24 cellular contexts compared by ENCODE assay signal in genomic region chr2:26649992-26650712, GRCh38. TPM values are rescaled to one million over a fixed set of nuclear protein-coding genes. Genes with fewer than 3 reads are reported as not detected.
DNase-seq lines count a peak whose midpoint lies in the region; ATAC-seq, FAIRE-seq and TF ChIP-seq lines count a peak whose summit lies in the region.
"Had no signal": no experiment of that assay in that cellular context is flagged by ENCODE, and none has a peak within 500 bp of the region (broad histone marks: within the 10 kb centered on the region; RNA-seq: fewer than 3 reads in every experiment).

No MANE protein-coding gene starts in this region.

- no peak overlapping the region for H3K4me2 ChIP-seq in K562 (ENCODE audit: insufficient read depth, low read length)
- H3K4me2 ChIP-seq in mesendoderm (ENCODE audit: low read length), result no peak overlapping the region
- peak overlapping the region; percentile 56 for H3K4me2 ChIP-seq in smooth muscle cell
- H3K4me2 ChIP-seq: BLaER1 had no signal

- H3K27me3 ChIP-seq in K562 (ENCODE audit: control insufficient read depth in 2 of 2, insufficient read depth in 2 of 2, low read length in 2 of 2), result peaks cover 27 to 77% of the 10 kb centered on the region in 2 experiments
- no peaks in the 10 kb centered on the region for H3K27me3 ChIP-seq in mesendoderm (ENCODE audit: insufficient read depth, low read length, poor library complexity)
- H3K27me3 ChIP-seq in smooth muscle cell (ENCODE audit: low read depth), result no peaks in the 10 kb centered on the region
- H3K27me3 ChIP-seq in tibial nerve, result no peaks in the 10 kb centered on the region
- H3K27me3 ChIP-seq: BLaER1 had no signal

- H2BK15ac ChIP-seq in mesendoderm (replicated peaks; ENCODE audit: low read depth), result no peak overlapping the region

- no peak overlapping the region for H3K56ac ChIP-seq in mesendoderm (ENCODE audit: low read length)

- FAIRE-seq in HTR-8/SVneo (lab: Jason Lieb, UNC), result peak; percentile 31
- FAIRE-seq in K562 (lab: Jason Lieb, UNC), result no peak
- FAIRE-seq in kidney (lab: Jason Lieb, UNC), result no peak
- FAIRE-seq: G401.6, islet of Langerhans had no signal

- POLR2A ChIA-PET in K562 (lab: Yijun Ruan, JAX), result interaction anchor here (1.1 to 1.8 kb wide), 2 partner anchors 13 to 16 kb away, joined by 3 to 5 read pairs; no protein-coding TSS in a partner anchor

- no peak overlapping the region for H2BK120ac ChIP-seq in mesendoderm (ENCODE audit: low read depth, low read length)

- H3K9me3 ChIP-seq in K562 (replicated peaks; ENCODE audit: control insufficient read depth, insufficient read depth, low read depth, low read length) (0 out of 2 replicates have a peak, but pooled peaks cover 2% of the 10 kb centered on the region), smooth muscle cell (replicated peaks; ENCODE audit: low read depth) (no peaks in the 10 kb centered on the region), tibial nerve (no peaks in the 10 kb centered on the region), kidney (ENCODE audit: control insufficient read depth in 1 of 2, low read length in 2 of 2) (no peaks in the 10 kb centered on the region)
- H3K9me3 ChIP-seq: BLaER1, lower lobe of right lung, prostate gland had no signal

- 3% methylated on average over 10 of the region's 12 CpGs for WGBS in K562 (ENCODE audit: insufficient coverage, low coverage, missing lambda C conversion rate)
- WGBS in mesendoderm (ENCODE audit: extremely low coverage, insufficient coverage, low lambda C conversion rate), result no CpG with 5 or more reads among the region's 12 CpGs
- 64% methylated on average over 12 of the region's 12 CpGs for WGBS in smooth muscle cell (ENCODE audit: low lambda C conversion rate)
- 73 to 80% methylated on average over 12 of the region's 12 CpGs for WGBS in tibial nerve, 2 donors

- TF ChIP-seq POLR2A in K562 (conservative IDR thresholded peaks at IDR 0.05) (no peak), tibial nerve (IDR thresholded peaks at IDR 0.05) (no peak)

- no peaks in the 10 kb centered on the region for H3K36me3 ChIP-seq in K562 (ENCODE audit: control insufficient read depth, insufficient read depth, low read length)
- no peaks in the 10 kb centered on the region for H3K36me3 ChIP-seq in mesendoderm (ENCODE audit: control insufficient read depth, insufficient read depth, low read length)
- H3K36me3 ChIP-seq in smooth muscle cell (ENCODE audit: low read depth), result no peaks in the 10 kb centered on the region
- H3K36me3 ChIP-seq in tibial nerve, result no peaks in the 10 kb centered on the region
- no peaks in the 10 kb centered on the region for H3K36me3 ChIP-seq in kidney (ENCODE audit: control insufficient read depth in 1 of 2, insufficient read depth in 2 of 2, low read length in 2 of 2)
- H3K36me3 ChIP-seq: BLaER1, lower lobe of right lung, prostate gland had no signal

- no peak for ATAC-seq in K562
- ATAC-seq in GM19035 (IDR thresholded peaks at IDR 0.05; ENCODE audit: unreplicated experiment), result no peak
- ATAC-seq: activated CD8-positive, alpha-beta T cell treated with anti-CD3 and anti-CD28 coated beads for 36 hours; lower lobe of right lung had no signal

- no peak overlapping the region for H3K18ac ChIP-seq in mesendoderm (ENCODE audit: low read length)

- BruUV-seq in K562 (replicated peaks; lab: Mats Ljungman, UMichigan), result no TSS peak

- H3K27ac ChIP-seq in K562 (ENCODE audit: extremely low read depth, low read depth, low read length) (no peak overlapping the region), mesendoderm (ENCODE audit: low read depth, low read length) (no peak overlapping the region), smooth muscle cell (ENCODE audit: low read depth) (peak overlapping the region; percentile 66), tibial nerve (no peak overlapping the region), kidney (ENCODE audit: low read depth in 2 of 2, low read length in 2 of 2) (no peak overlapping the region)
- H3K27ac ChIP-seq: BLaER1, prostate gland had no signal

- TF ChIP-seq RAD21 in K562 (CRISPR knock-in tag; conservative IDR thresholded peaks at IDR 0.05 in 1 of 2, IDR thresholded peaks at IDR 0.05 in 1 of 2), result no peak

- no peak overlapping the region for H2BK5ac ChIP-seq in mesendoderm (ENCODE audit: low read length)

- DNase-seq in HTR-8/SVneo (ENCODE audit: insufficient read length, low spot score) (no peak), K562 (ENCODE audit: extremely low read depth in 1 of 4, low spot score in 3 of 4) (no peak), mesendoderm (no peak), smooth muscle cell (lab: John Stamatoyannopoulos, UW; ENCODE audit: unreplicated experiment) (no peak), tibial nerve (ENCODE audit: low spot score in 2 of 2) (no peak), NCI-H510A treated with DMSO at 0.1 percent for 48 hours (lab: John Stamatoyannopoulos, UW) (no peak), kidney (no peak)
- DNase-seq: ACHN; activated CD4-positive, CD25-positive, alpha-beta regulatory T cell treated with anti-CD3 and anti-CD28 coated beads, Interleukin-2, amount 50 U/mL, for 72 hours; activated CD8-positive, alpha-beta T cell treated with anti-CD3 and anti-CD28 coated beads for 36 hours; activated naive CD4-positive, alpha-beta T cell; activated T-cell treated with anti-CD3 and anti-CD28 coated beads, Interleukin-2, amount 50 U/mL, for 1 hour; cerebellar nuclear complex; lower lobe of right lung; NCI-H1436; trophoblast cell had no signal

- H3K4me1 ChIP-seq in K562 (replicated peaks in 1 of 2; ENCODE audit: control insufficient read depth in 2 of 2, insufficient read depth in 2 of 2, low read length in 2 of 2) (0 out of 5 replicates have a peak, but pooled peaks cover 0 to 3% of the 10 kb centered on the region in 2 experiments), mesendoderm (ENCODE audit: control insufficient read depth, low read depth, low read length) (no peaks in the 10 kb centered on the region), smooth muscle cell (ENCODE audit: low read depth) (peaks cover 23% of the 10 kb centered on the region), tibial nerve (peaks cover 0 to 23% (median 1%) of the 10 kb centered on the region in 4 donors), kidney (ENCODE audit: control insufficient read depth in 1 of 2, insufficient read depth in 1 of 2, low read depth in 1 of 2, low read length in 2 of 2) (no peaks in the 10 kb centered on the region)
- H3K4me1 ChIP-seq: prostate gland had no signal

- no peak overlapping the region for H3K4me3 ChIP-seq in K562
- no peak overlapping the region for H3K4me3 ChIP-seq in mesendoderm (ENCODE audit: low read length)
- no peak overlapping the region for H3K4me3 ChIP-seq in smooth muscle cell
- no peak overlapping the region for H3K4me3 ChIP-seq in tibial nerve
- H3K4me3 ChIP-seq in kidney (ENCODE audit: low read length in 2 of 2), result no peak overlapping the region
- H3K4me3 ChIP-seq: BLaER1, lower lobe of right lung, prostate gland had no signal

- intact Hi-C loops in K562 (cut with micrococcal nuclease), result no loop called here
- intact Hi-C loops in kidney (cut with DNase I), result no loop called here

- H4K20me1 ChIP-seq in K562 (replicated peaks; ENCODE audit: control insufficient read depth, insufficient read depth, low read length) (no peaks in the 10 kb centered on the region), smooth muscle cell (ENCODE audit: low read depth) (no peaks in the 10 kb centered on the region)
- H4K20me1 ChIP-seq: BLaER1 had no signal

- H3K79me1 ChIP-seq in mesendoderm (ENCODE audit: low read length), result no peaks in the 10 kb centered on the region

- H3K79me2 ChIP-seq in K562 (ENCODE audit: control insufficient read depth, insufficient read depth, low read length) (no peaks in the 10 kb centered on the region), mesendoderm (ENCODE audit: control insufficient read depth, insufficient read depth, low read length) (no peaks in the 10 kb centered on the region), smooth muscle cell (ENCODE audit: low read depth) (no peaks in the 10 kb centered on the region)

- H4K8ac ChIP-seq in mesendoderm (ENCODE audit: low read depth, low read length), result no peak overlapping the region

- H2AFZ ChIP-seq in K562 (ENCODE audit: low read depth, low read length), result no peak overlapping the region
- H2AFZ ChIP-seq in smooth muscle cell (ENCODE audit: low read depth), result no peak overlapping the region

- no peak overlapping the region for H3K4ac ChIP-seq in mesendoderm (ENCODE audit: low read depth, low read length)

- peaks cover 21% of the 10 kb centered on the region for H3F3A ChIP-seq in smooth muscle cell (ENCODE audit: low read depth)

- CTCF ChIA-PET in K562 (lab: Yijun Ruan, JAX; ENCODE audit: low intra/inter-chr PET ratio), result no interaction called here

- no peaks in the 10 kb centered on the region for H3K9me1 ChIP-seq in K562 (ENCODE audit: control insufficient read depth, insufficient read depth, low read length)

- no peak overlapping the region for H3K23ac ChIP-seq in mesendoderm (ENCODE audit: low read length)

- peak overlapping the region; percentile 49 for H2AK5ac ChIP-seq in mesendoderm (ENCODE audit: low read length)

- TF ChIP-seq CTCF in K562 (IDR thresholded peaks at IDR 0.05 in 2 of 3, conservative IDR thresholded peaks at IDR 0.05 in 1 of 3; ENCODE audit: insufficient read depth in 2 of 3, low read depth in 1 of 3, low read length in 3 of 3) (no peak), smooth muscle cell (IDR thresholded peaks at IDR 0.05; ENCODE audit: borderline replicate concordance, insufficient read depth, poor library complexity, severe bottlenecking) (no peak), tibial nerve (IDR thresholded peaks at IDR 0.05) (no peak), kidney (IDR thresholded peaks at IDR 0.05; ENCODE audit: borderline replicate concordance, extremely low read depth, insufficient read depth) (no peak)

- TF ChIP-seq EP300 in K562 (IDR thresholded peaks at IDR 0.05; ENCODE audit: low read length) (no peak), tibial nerve (IDR thresholded peaks at IDR 0.05) (no peak)

- H3K9ac ChIP-seq in K562 (ENCODE audit: insufficient read depth in 1 of 2, low read depth in 2 of 2, low read length in 2 of 2) (no peak overlapping the region), mesendoderm (ENCODE audit: low read length) (no peak overlapping the region), smooth muscle cell (ENCODE audit: low read depth) (no peak overlapping the region), kidney (ENCODE audit: low read length in 2 of 2) (no peak overlapping the region)
- H3K9ac ChIP-seq: BLaER1 had no signal

- H4K5ac ChIP-seq in mesendoderm (ENCODE audit: low read length), result no peak overlapping the region

- in situ Hi-C loops in K562 (cut with MboI), result no loop called here

RNA-seq across cellular contexts. Expression of gene CIB4, which starts 9.0 kb away (rescaled TPM):
- not detected in 2 replicates for total RNA-seq in K562 (2011; cell fraction: chromatin; rRNA removed; ENCODE audit: low replicate concordance)
- total RNA-seq in K562 (2011; cell fraction: nucleolus; rRNA removed), result not detected in 2 replicates
- total RNA-seq in K562 (2011; cell fraction: nucleoplasm; rRNA removed), result not detected in 2 replicates
- total RNA-seq in K562 (2014; rRNA removed), result not detected in 2 replicates
- total RNA-seq in K562 (2014; rRNA removed; fragmentation: Illumina TruSeq; extraction: Trizol), result not detected in 2 replicates
- not detected in 2 replicates for total RNA-seq in K562 (2015; rRNA removed; fragmentation: Illumina TruSeq; extraction: Trizol)
- not detected in 2 replicates for total RNA-seq in K562 (2021)
- polyA plus RNA-seq in K562 (2011; rRNA removed), result not detected in 2 replicates
- not detected in 2 replicates for polyA plus RNA-seq in K562 (2011; cell fraction: cytosol; rRNA removed)
- not detected in 2 replicates for polyA plus RNA-seq in K562 (2011; cell fraction: nucleus; rRNA removed)
- polyA plus RNA-seq in K562 (2012), result not detected in 2 replicates
- not detected in 2 replicates for polyA plus RNA-seq in K562 (2014; fragmentation: Illumina TruSeq; extraction: Trizol)
- not detected for polyA plus RNA-seq in K562 (2014; fragmentation: Nextera tagmentation; extraction: Ambion mirVana)
- polyA plus RNA-seq in K562 (2014; rRNA removed), result not detected in 2 replicates
- not detected in 2 replicates for polyA minus RNA-seq in K562 (2011; rRNA and poly(A)+ RNA removed)
- polyA minus RNA-seq in K562 (2011; cell fraction: cytosol; rRNA and poly(A)+ RNA removed), result not detected in 2 replicates
- polyA minus RNA-seq in K562 (2011; cell fraction: nucleus; rRNA and poly(A)+ RNA removed), result not detected in 2 replicates
- 0.11 TPM for polyA plus RNA-seq in mesendoderm (2013, experiment 1 of 2)
- polyA plus RNA-seq in mesendoderm (2013, experiment 2 of 2), result 0.11 TPM
- not detected in 2 replicates for total RNA-seq in smooth muscle cell
- not detected in 2 replicates for polyA plus RNA-seq in smooth muscle cell
- not detected for total RNA-seq in tibial nerve
- total RNA-seq in kidney, result not detected
- polyA plus RNA-seq in kidney (ENCODE audit: insufficient read depth, low read depth, low replicate concordance), result not detected
- total RNA-seq: activated CD8-positive, alpha-beta T cell treated with anti-CD3 and anti-CD28 coated beads for 36 hours; glomerular endothelial cell; H9; lower lobe of right lung; T-helper 1 cell treated with Interleukin-12 subunit alpha and Interleukin-12 subunit beta and Interleukin-4 antibody, amounts not matched to agents 30 ng/mL and 1 ng/mL, for 36 hours had no signal

RNA-seq across cellular contexts. Expression of gene KCNK3, which starts 42.4 kb away (rescaled TPM):
- total RNA-seq in K562 (2011; cell fraction: chromatin; rRNA removed; ENCODE audit: low replicate concordance), result 0.23 TPM in 1 of 2 replicates, not detected in the other
- total RNA-seq in K562 (2011; cell fraction: nucleolus; rRNA removed), result 0.13 and 0.17 TPM in 2 replicates
- total RNA-seq in K562 (2011; cell fraction: nucleoplasm; rRNA removed), result 0.07 TPM in 1 of 2 replicates, not detected in the other
- total RNA-seq in K562 (2014; rRNA removed) (0.08 and 0.09 TPM in 2 replicates), K562 (2014; rRNA removed; fragmentation: Illumina TruSeq; extraction: Trizol) (not detected in 2 replicates), K562 (2015; rRNA removed; fragmentation: Illumina TruSeq; extraction: Trizol) (0.04 TPM in 1 of 2 replicates, not detected in the other), K562 (2021) (0.13 and 0.20 TPM in 2 replicates), smooth muscle cell (1.1 and 3.0 TPM in 2 replicates), tibial nerve (1 to 10 TPM in 3 of 4 donors, under 1 TPM in 1; 0.84 to 6.9 (median 1.7) TPM), kidney (8.1 TPM)
- polyA plus RNA-seq in K562 (2011; rRNA removed) (0.06 TPM in 1 of 2 replicates, not detected in the other), K562 (2014; fragmentation: Illumina TruSeq; extraction: Trizol) (not detected in 2 replicates), K562 (2014; fragmentation: Nextera tagmentation; extraction: Ambion mirVana) (under 1 TPM in 1 of 2 experiments, not detected in 1; 0.01 TPM), K562 (2014; rRNA removed) (0.08 TPM in 1 of 2 replicates, not detected in the other), smooth muscle cell (4.9 and 7.5 TPM in 2 replicates), kidney (ENCODE audit: insufficient read depth, low read depth, low replicate concordance) (2.1 TPM)
- 0.19 TPM in 1 of 2 replicates, not detected in the other for polyA plus RNA-seq in K562 (2011; cell fraction: cytosol; rRNA removed)
- polyA plus RNA-seq in K562 (2011; cell fraction: nucleus; rRNA removed), result 0.06 TPM in 1 of 2 replicates, not detected in the other
- 0.01 and 0.04 TPM in 2 replicates for polyA plus RNA-seq in K562 (2012)
- not detected in 2 replicates for polyA minus RNA-seq in K562 (2011; rRNA and poly(A)+ RNA removed)
- polyA minus RNA-seq in K562 (2011; cell fraction: cytosol; rRNA and poly(A)+ RNA removed), result not detected in 2 replicates
- polyA minus RNA-seq in K562 (2011; cell fraction: nucleus; rRNA and poly(A)+ RNA removed), result 0.13 TPM in 1 of 2 replicates, not detected in the other
- 0.51 TPM for polyA plus RNA-seq in mesendoderm (2013, experiment 1 of 2)
- 0.38 TPM for polyA plus RNA-seq in mesendoderm (2013, experiment 2 of 2)
- total RNA-seq: activated CD8-positive, alpha-beta T cell treated with anti-CD3 and anti-CD28 coated beads for 36 hours; T-helper 1 cell treated with Interleukin-12 subunit alpha and Interleukin-12 subunit beta and Interleukin-4 antibody, amounts not matched to agents 30 ng/mL and 1 ng/mL, for 36 hours had no signal
